Comparison of ENCODE assay signal across 1 cellular context in the genomic region with DNA sequence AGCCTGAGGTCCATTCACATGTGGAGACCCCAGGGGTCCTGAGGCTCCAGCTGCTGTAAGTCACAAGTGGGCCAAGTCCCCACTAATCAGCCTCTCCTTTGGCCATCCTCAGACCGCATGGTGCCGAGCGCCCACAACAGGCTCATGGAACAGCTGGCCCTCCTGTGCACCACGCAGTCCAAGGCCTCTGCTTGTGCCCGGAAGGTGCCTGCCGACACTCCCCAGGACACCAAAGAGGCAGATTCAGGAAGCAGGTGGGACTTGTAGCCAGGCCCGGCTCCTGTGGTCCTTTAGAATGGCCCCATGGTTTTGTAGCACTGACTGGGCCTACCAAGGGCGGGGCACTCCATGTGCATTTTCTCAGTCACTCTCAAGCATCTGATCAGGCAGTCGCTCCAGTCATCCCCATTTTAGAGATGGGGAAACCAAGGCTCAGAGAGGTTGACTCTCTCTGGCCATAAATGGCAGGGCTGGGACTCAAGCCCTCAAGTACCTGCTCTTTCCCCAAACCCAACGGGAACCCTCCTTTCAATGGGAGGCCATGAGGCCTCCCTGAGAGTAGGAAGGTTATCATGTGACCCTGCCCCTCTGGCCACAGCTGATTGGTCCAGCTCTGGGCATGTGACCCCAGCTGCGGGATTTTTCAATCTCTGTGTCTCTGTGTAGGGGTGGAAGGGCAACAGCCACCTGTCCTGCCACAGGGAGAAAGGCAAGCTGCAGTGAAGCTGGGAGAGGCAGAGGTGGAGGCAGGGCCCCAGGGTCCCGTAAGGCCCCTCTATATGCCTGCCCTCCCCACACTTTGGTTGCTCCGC.
TF ChIP-seq lines count a peak whose summit lies in the region.

No MANE protein-coding gene starts in this region.

TF ChIP-seq in A549, 52 proteins besides CTCF, POLR2A, EP300 and RAD21:
- TF ChIP-seq JUN (IDR thresholded peaks at IDR 0.05) (no peak), USF2 (IDR thresholded peaks at IDR 0.05) (peak; percentile 81)
